In genomic region chr3:130969621-130970020, GRCh38 we compare ENCODE assay signal across 18 cellular contexts. TPM values are rescaled to one million over a fixed set of nuclear protein-coding genes. Genes with fewer than 3 reads are reported as not detected.
A peak's percentile ranks its signal among the peaks of the same experiment; 100 is the strongest.
DNase-seq lines count a peak whose midpoint lies in the region; ATAC-seq, FAIRE-seq and TF ChIP-seq lines count a peak whose summit lies in the region.
"Had no signal": no experiment of that assay in that cellular context is flagged by ENCODE, and none has a peak within 500 bp of the region (broad histone marks: within the 10 kb centered on the region; RNA-seq: fewer than 3 reads in every experiment).

No MANE protein-coding gene starts in this region.

- FAIRE-seq in GM19239 (lab: Jason Lieb, UNC): peak; percentile 62
- no peak for FAIRE-seq in astrocyte (lab: Jason Lieb, UNC)
- FAIRE-seq: A204.1, D721Med, H1 had no signal

- H3K27me3 Mint-ChIP-seq in astrocyte (ENCODE audit: low read depth, unreplicated experiment): no peaks in the 10 kb centered on the region
- H3K27me3 Mint-ChIP-seq: CD4-positive, CD25-positive, alpha-beta regulatory T cell; CD8-positive, alpha-beta memory T cell had no signal

- H2AFZ ChIP-seq in astrocyte (ENCODE audit: low read depth, low read length) (no peak overlapping the region), trophoblast cell (ENCODE audit: insufficient read depth, low read length, poor library complexity) (no peak overlapping the region), PC-9 (no peak overlapping the region)

- no peaks in the 10 kb centered on the region for H3F3A ChIP-seq in PC-9 (ENCODE audit: insufficient read depth, low read depth)

- peaks cover 23% of the 10 kb centered on the region for H3K36me3 ChIP-seq in astrocyte (ENCODE audit: insufficient read depth, low read length)
- peaks cover 4 to 5% of the 10 kb centered on the region in 2 experiments for H3K36me3 ChIP-seq in trophoblast cell (ENCODE audit: control insufficient read depth in 1 of 2, insufficient read depth in 2 of 2, low read length in 2 of 2)
- no peaks in the 10 kb centered on the region for H3K36me3 ChIP-seq in PC-9 (ENCODE audit: low read depth)

- no peaks in the 10 kb centered on the region for H3K9me3 ChIP-seq in astrocyte (ENCODE audit: insufficient read depth, low read depth, low read length)
- H3K9me3 ChIP-seq in trophoblast cell (ENCODE audit: insufficient read depth, low read depth, low read length): no peaks in the 10 kb centered on the region
- no peaks in the 10 kb centered on the region for H3K9me3 ChIP-seq in PC-9 (ENCODE audit: insufficient read depth, low read depth)
- H3K9me3 ChIP-seq: BE2C had no signal

- H3K79me2 ChIP-seq in astrocyte (ENCODE audit: insufficient read depth, low read length) (peaks cover 3% of the 10 kb centered on the region), trophoblast cell (ENCODE audit: control insufficient read depth, insufficient read depth, low read length, poor library complexity) (no peaks in the 10 kb centered on the region), PC-9 (ENCODE audit: low read depth) (no peaks in the 10 kb centered on the region)

- DNase-seq in GM19239 (ENCODE audit: insufficient read length, low spot score) (no peak), astrocyte (ENCODE audit: low read depth) (peak; percentile 15), trophoblast cell (peak; percentile 55 to 83), OCI-M1 (lab: John Stamatoyannopoulos, UW) (no peak), iPS-NIHi11 (ENCODE audit: low spot score) (no peak), PC-9 (no peak)
- DNase-seq: ACHN; BE2C; C1 segment of cervical spinal cord; CD4-positive, CD25-positive, alpha-beta regulatory T cell; CD8-positive, alpha-beta memory T cell; COR-L47; GDM1; H9 had no signal

- no peak overlapping the region for H3K14ac ChIP-seq in trophoblast cell (ENCODE audit: low read length)

- H3K27me3 ChIP-seq in astrocyte (ENCODE audit: insufficient read depth, low read length) (no peaks in the 10 kb centered on the region), trophoblast cell (ENCODE audit: insufficient read depth, low read length) (no peaks in the 10 kb centered on the region), PC-9 (ENCODE audit: insufficient read depth, low read depth) (no peaks in the 10 kb centered on the region)
- H3K27me3 ChIP-seq: BE2C had no signal

- peaks cover 23% of the 10 kb centered on the region for H3K4me1 ChIP-seq in astrocyte (ENCODE audit: insufficient read depth, low read length)
- H3K4me1 ChIP-seq in trophoblast cell (ENCODE audit: control insufficient read depth in 1 of 2, insufficient read depth in 2 of 2, low read length in 2 of 2): no peaks in the 10 kb centered on the region
- H3K4me1 ChIP-seq in PC-9 (replicated peaks; ENCODE audit: insufficient read depth): no peaks in the 10 kb centered on the region
- H3K4me1 ChIP-seq: BE2C had no signal

- H3K4me3 ChIP-seq in astrocyte (ENCODE audit: insufficient read depth, low read depth, low read length) (no peak overlapping the region), trophoblast cell (ENCODE audit: low read depth, low read length) (no peak overlapping the region), PC-9 (no peak overlapping the region)

- TF ChIP-seq CTCF in astrocyte (IDR thresholded peaks at IDR 0.05; ENCODE audit: insufficient read depth, low read depth, low read length) (no peak), PC-9 (conservative IDR thresholded peaks at IDR 0.05) (no peak)

- H2AK5ac ChIP-seq in trophoblast cell (ENCODE audit: low read length): no peak overlapping the region

- H2BK120ac ChIP-seq in trophoblast cell (ENCODE audit: insufficient read depth, low read length, poor library complexity): no peak overlapping the region

- H3K36me3 Mint-ChIP-seq in astrocyte (ENCODE audit: low read depth, unreplicated experiment): peaks cover 17% of the 10 kb centered on the region

- no peak overlapping the region for H3K4ac ChIP-seq in trophoblast cell (ENCODE audit: low read depth, low read length)

- no peak overlapping the region for H4K91ac ChIP-seq in trophoblast cell (ENCODE audit: low read depth, low read length)

- no peak overlapping the region for H3K18ac ChIP-seq in trophoblast cell (ENCODE audit: low read length)

- H4K8ac ChIP-seq in trophoblast cell (ENCODE audit: low read depth, low read length): no peak overlapping the region

- H4K20me1 ChIP-seq in astrocyte (ENCODE audit: insufficient read depth, low read length) (no peaks in the 10 kb centered on the region), PC-9 (ENCODE audit: insufficient read depth) (no peaks in the 10 kb centered on the region)

- peaks cover 35% of the 10 kb centered on the region for H3K4me1 Mint-ChIP-seq in astrocyte (ENCODE audit: low read depth, unreplicated experiment)
- H3K4me1 Mint-ChIP-seq: CD8-positive, alpha-beta memory T cell had no signal

- H3K23ac ChIP-seq in trophoblast cell (ENCODE audit: low read length): no peak overlapping the region

- peaks cover 2% of the 10 kb centered on the region for H3K79me1 ChIP-seq in trophoblast cell (ENCODE audit: low read length)

- BruUV-seq in PC-9 (replicated peaks; lab: Mats Ljungman, UMichigan): no TSS peak

- H3K9me3 Mint-ChIP-seq in astrocyte (ENCODE audit: unreplicated experiment): peaks cover 5% of the 10 kb centered on the region
- H3K9me3 Mint-ChIP-seq: CD8-positive, alpha-beta memory T cell; H9 had no signal

- no peak for ATAC-seq in HG03460 (IDR thresholded peaks at IDR 0.05; ENCODE audit: unreplicated experiment)

- CTCF ChIA-PET in PC-9 (lab: Charles Lee): no interaction called here

- H3K4me3 Mint-ChIP-seq in astrocyte (ENCODE audit: unreplicated experiment): peak overlapping the region; percentile 55
- H3K4me3 Mint-ChIP-seq: CD4-positive, CD25-positive, alpha-beta regulatory T cell; CD8-positive, alpha-beta memory T cell; H9 had no signal

- H3K27ac Mint-ChIP-seq in astrocyte (ENCODE audit: unreplicated experiment): peak overlapping the region; percentile 84
- H3K27ac Mint-ChIP-seq: CD4-positive, CD25-positive, alpha-beta regulatory T cell had no signal

- no peak overlapping the region for H3K9ac ChIP-seq in astrocyte (ENCODE audit: low read length)
- no peak overlapping the region for H3K9ac ChIP-seq in trophoblast cell (ENCODE audit: low read length)

- intact Hi-C loops in PC-9 (cut with micrococcal nuclease; ENCODE audit: unreplicated experiment): no loop called here

- H4K12ac ChIP-seq in trophoblast cell (ENCODE audit: low read depth, low read length): no peak overlapping the region

- no peaks in the 10 kb centered on the region for H3K9me2 ChIP-seq in PC-9 (ENCODE audit: insufficient read depth)

- no peak overlapping the region for H2BK12ac ChIP-seq in trophoblast cell (ENCODE audit: low read length)

- H3K4me2 ChIP-seq in astrocyte (ENCODE audit: low read length) (no peak overlapping the region), trophoblast cell (ENCODE audit: low read length) (no peak overlapping the region), PC-9 (no peak overlapping the region)

- WGBS in trophoblast cell (ENCODE audit: extremely low coverage, insufficient coverage, insufficient read length): no CpG with 5 or more reads among the region's 2 CpGs

- no peak overlapping the region for H2BK5ac ChIP-seq in trophoblast cell (ENCODE audit: low read depth, low read length, poor library complexity)

- POLR2A ChIA-PET in PC-9 (lab: Charles Lee; ENCODE audit: unreplicated experiment): no interaction called here

- no peak overlapping the region for H3K27ac ChIP-seq in astrocyte (ENCODE audit: low read depth, low read length)
- no peak overlapping the region for H3K27ac ChIP-seq in trophoblast cell (ENCODE audit: low read depth, low read length)
- no peak overlapping the region for H3K27ac ChIP-seq in PC-9

RNA-seq across cellular contexts. Expression of gene ASTE1, which starts 57.0 kb away (rescaled TPM):
- 4.5 and 4.8 TPM in 2 replicates for total RNA-seq in astrocyte
- polyA plus RNA-seq in trophoblast cell (2013): 3.0 TPM in 2 replicates
- 3.3 and 3.9 TPM in 2 replicates for total RNA-seq in PC-9 (2021)
- total RNA-seq: H1 had no signal

RNA-seq across cellular contexts. Expression of gene NEK11, which starts 57.1 kb away (rescaled TPM):
- 6.7 and 7.1 TPM in 2 replicates for total RNA-seq in astrocyte
- polyA plus RNA-seq in trophoblast cell (2013): 2.1 and 2.4 TPM in 2 replicates
- total RNA-seq in PC-9 (2021): 12.5 and 13.2 TPM in 2 replicates
- total RNA-seq: H1 had no signal

Comparison
In these comparisons a context has a peak if more than half of its experiments do, and no peak if none do; other contexts are left out.
1. DNase-seq: peak in astrocyte (single experiment) and trophoblast cell (2 of 2); none in GM19239 (single experiment), OCI-M1 (single experiment), iPS-NIHi11 (single experiment) and PC-9 (0 of 2).